In the genomic region with DNA sequence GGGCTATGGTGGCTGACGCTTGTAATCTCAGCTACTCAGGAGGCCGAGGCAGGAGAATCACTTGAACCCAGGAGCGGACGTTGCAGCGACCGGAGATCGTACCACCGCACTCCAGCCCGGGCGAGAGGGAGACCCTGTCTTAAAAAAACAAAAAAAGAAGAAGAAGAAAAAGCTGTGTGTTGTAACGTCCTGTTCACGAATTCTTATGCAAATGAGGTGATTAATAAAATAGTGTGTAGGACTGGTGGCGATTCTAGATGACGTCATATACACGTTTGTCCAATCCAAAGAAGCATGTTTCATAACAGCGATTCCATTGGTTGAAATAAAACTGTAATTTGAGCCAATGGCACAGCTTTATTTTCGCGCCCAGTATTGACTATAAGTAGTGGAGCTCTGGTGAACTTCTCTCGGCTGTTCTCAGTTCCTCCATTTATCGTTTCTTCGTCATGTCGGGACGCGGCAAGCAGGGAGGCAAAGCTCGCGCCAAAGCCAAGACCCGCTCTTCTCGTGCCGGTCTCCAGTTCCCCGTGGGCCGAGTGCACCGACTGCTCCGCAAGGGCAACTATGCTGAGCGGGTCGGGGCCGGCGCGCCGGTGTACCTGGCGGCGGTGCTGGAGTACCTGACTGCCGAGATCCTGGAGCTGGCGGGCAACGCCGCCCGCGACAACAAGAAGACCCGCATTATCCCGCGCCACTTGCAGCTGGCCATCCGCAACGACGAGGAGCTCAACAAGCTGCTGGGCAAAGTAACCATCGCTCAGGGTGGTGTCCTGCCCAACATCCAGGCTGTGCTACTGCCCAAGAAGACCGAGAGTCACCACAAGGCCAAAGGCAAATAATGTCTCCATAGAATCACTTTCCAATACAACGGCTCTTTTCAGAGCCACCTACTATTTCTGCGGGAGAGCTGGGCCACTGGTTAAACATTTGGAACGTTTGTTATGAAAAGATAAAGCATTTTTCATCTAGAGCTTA, we compare ENCODE assay signal across 8 cellular contexts. TPM values are rescaled to one million over a fixed set of nuclear protein-coding genes. Genes with fewer than 3 reads are reported as not detected.
DNase-seq lines count a peak whose midpoint lies in the region; ATAC-seq, FAIRE-seq and TF ChIP-seq lines count a peak whose summit lies in the region.

No MANE protein-coding gene starts in this region.

- no peaks in the 10 kb centered on the region for H3K27me3 Mint-ChIP-seq in astrocyte (ENCODE audit: low read depth, unreplicated experiment)

- no peak for TF ChIP-seq CTCF in astrocyte (IDR thresholded peaks at IDR 0.05; ENCODE audit: insufficient read depth, low read depth, low read length)
- no peak for TF ChIP-seq CTCF in right atrium auricular region (IDR thresholded peaks at IDR 0.05)
- no peak for TF ChIP-seq CTCF in D721Med (IDR thresholded peaks at IDR 0.05; ENCODE audit: insufficient read depth, missing control alignments)

- H3K9me3 ChIP-seq in astrocyte (ENCODE audit: insufficient read depth, low read depth, low read length), result no peaks in the 10 kb centered on the region
- no peaks in the 10 kb centered on the region for H3K9me3 ChIP-seq in right atrium auricular region

- H3K27ac ChIP-seq in astrocyte (ENCODE audit: low read depth, low read length) (peak overlapping the region; percentile 88), right atrium auricular region (peak overlapping the region; percentile 69 to 80)

- DNase-seq in NCI-H1436 (lab: John Stamatoyannopoulos, UW) (peak; percentile 93), T follicular helper cell (ENCODE audit: low read depth) (peak; percentile 58), astrocyte (ENCODE audit: low read depth) (peak; percentile 97), right atrium auricular region (ENCODE audit: low spot score) (peak; percentile 70), putamen (ENCODE audit: low spot score) (peak; percentile 78), D721Med (ENCODE audit: insufficient read length, low spot score) (no peak)

- H3K4me1 ChIP-seq in astrocyte (ENCODE audit: insufficient read depth, low read length) (peaks cover 20% of the 10 kb centered on the region), right atrium auricular region (peaks cover 0 to 37% of the 10 kb centered on the region in 2 donors)

- H3K36me3 ChIP-seq in astrocyte (ENCODE audit: insufficient read depth, low read length) (no peaks in the 10 kb centered on the region), right atrium auricular region (no peaks in the 10 kb centered on the region)

- FAIRE-seq in astrocyte (lab: Jason Lieb, UNC) (peak; percentile 99), D721Med (lab: Jason Lieb, UNC) (no peak)

- H3K4me3 ChIP-seq in astrocyte (ENCODE audit: insufficient read depth, low read depth, low read length) (peak overlapping the region; percentile 75), right atrium auricular region (peak overlapping the region; percentile 76 to 82)

- H3K27me3 ChIP-seq in astrocyte (ENCODE audit: insufficient read depth, low read length) (no peaks in the 10 kb centered on the region), right atrium auricular region (peaks cover 0 to 5% of the 10 kb centered on the region in 2 donors)

- peak overlapping the region; percentile 94 for H3K4me2 ChIP-seq in astrocyte (ENCODE audit: low read length)

- H2AFZ ChIP-seq in astrocyte (ENCODE audit: low read depth, low read length), result peak overlapping the region; percentile 88

- peaks cover 11% of the 10 kb centered on the region for H3K4me1 Mint-ChIP-seq in astrocyte (ENCODE audit: low read depth, unreplicated experiment)

- H3K36me3 Mint-ChIP-seq in astrocyte (ENCODE audit: low read depth, unreplicated experiment), result no peaks in the 10 kb centered on the region

- peak overlapping the region; percentile 88 for H3K9ac ChIP-seq in astrocyte (ENCODE audit: low read length)

- ATAC-seq in GM18498 (IDR thresholded peaks at IDR 0.05; ENCODE audit: unreplicated experiment), result peak; percentile 63
- peak; percentile 53 for ATAC-seq in HG02870 (IDR thresholded peaks at IDR 0.05; ENCODE audit: unreplicated experiment)

- H3K27ac Mint-ChIP-seq in astrocyte (ENCODE audit: unreplicated experiment), result peak overlapping the region; percentile 87

- H4K20me1 ChIP-seq in astrocyte (ENCODE audit: insufficient read depth, low read length), result no peaks in the 10 kb centered on the region

- peaks cover 10% of the 10 kb centered on the region for H3K9me3 Mint-ChIP-seq in astrocyte (ENCODE audit: unreplicated experiment)

- no peaks in the 10 kb centered on the region for H3K79me2 ChIP-seq in astrocyte (ENCODE audit: insufficient read depth, low read length)

- H3K4me3 Mint-ChIP-seq in astrocyte (ENCODE audit: unreplicated experiment), result peak overlapping the region; percentile 91

RNA-seq across cellular contexts. Expression of a gene that starts 47.0 kb away (rescaled TPM):
- total RNA-seq in astrocyte (not detected in 2 replicates), right atrium auricular region (not detected)
